1 cellular context compared by ENCODE assay signal in the genomic region with DNA sequence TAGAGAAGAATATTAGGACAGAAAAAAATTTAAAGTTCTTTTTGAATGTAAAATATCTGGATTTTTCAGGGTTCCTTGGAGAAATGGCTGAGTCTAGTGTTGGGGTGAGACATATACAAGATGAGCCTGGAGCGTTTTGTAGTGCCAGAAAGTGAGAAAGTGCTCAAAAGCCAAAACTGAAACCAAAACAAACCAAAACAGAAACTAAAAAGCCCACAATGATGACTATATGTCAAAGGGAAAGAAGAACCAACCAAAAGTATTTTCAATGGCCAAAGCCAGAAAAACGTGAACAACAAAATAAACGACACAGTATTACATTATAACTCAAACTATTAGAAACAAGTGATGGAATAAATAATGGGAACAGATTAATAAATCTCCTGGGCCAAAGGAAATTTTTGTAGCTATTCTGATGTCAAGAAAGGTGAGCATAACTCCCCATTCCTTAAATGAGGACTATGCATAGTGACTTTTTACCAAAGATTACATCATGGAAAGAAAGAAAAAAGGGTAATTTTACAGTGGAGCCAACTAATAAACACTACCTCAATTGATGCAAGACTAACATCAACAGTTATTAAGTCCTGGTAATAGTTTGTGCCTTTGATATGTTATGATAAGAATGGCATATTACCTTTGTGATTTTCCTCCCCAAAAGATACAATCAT.
TF ChIP-seq lines count a peak whose summit lies in the region.

No MANE protein-coding gene starts in this region.

TF ChIP-seq in A549, 52 proteins besides CTCF, POLR2A, EP300 and RAD21 (continued from another document):
- TF ChIP-seq, protein P1, sequence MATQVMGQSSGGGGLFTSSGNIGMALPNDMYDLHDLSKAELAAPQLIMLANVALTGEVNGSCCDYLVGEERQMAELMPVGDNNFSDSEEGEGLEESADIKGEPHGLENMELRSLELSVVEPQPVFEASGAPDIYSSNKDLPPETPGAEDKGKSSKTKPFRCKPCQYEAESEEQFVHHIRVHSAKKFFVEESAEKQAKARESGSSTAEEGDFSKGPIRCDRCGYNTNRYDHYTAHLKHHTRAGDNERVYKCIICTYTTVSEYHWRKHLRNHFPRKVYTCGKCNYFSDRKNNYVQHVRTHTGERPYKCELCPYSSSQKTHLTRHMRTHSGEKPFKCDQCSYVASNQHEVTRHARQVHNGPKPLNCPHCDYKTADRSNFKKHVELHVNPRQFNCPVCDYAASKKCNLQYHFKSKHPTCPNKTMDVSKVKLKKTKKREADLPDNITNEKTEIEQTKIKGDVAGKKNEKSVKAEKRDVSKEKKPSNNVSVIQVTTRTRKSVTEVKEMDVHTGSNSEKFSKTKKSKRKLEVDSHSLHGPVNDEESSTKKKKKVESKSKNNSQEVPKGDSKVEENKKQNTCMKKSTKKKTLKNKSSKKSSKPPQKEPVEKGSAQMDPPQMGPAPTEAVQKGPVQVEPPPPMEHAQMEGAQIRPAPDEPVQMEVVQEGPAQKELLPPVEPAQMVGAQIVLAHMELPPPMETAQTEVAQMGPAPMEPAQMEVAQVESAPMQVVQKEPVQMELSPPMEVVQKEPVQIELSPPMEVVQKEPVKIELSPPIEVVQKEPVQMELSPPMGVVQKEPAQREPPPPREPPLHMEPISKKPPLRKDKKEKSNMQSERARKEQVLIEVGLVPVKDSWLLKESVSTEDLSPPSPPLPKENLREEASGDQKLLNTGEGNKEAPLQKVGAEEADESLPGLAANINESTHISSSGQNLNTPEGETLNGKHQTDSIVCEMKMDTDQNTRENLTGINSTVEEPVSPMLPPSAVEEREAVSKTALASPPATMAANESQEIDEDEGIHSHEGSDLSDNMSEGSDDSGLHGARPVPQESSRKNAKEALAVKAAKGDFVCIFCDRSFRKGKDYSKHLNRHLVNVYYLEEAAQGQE (IDR thresholded peaks at IDR 0.05): no peak
- TF ChIP-seq EHF (CRISPR knock-in tag; IDR thresholded peaks at IDR 0.05) (no peak), KDM1A (IDR thresholded peaks at IDR 0.05; ENCODE audit: low read depth) (no peak)
